ENCODE assay signal across 24 cellular contexts in the genomic region with DNA sequence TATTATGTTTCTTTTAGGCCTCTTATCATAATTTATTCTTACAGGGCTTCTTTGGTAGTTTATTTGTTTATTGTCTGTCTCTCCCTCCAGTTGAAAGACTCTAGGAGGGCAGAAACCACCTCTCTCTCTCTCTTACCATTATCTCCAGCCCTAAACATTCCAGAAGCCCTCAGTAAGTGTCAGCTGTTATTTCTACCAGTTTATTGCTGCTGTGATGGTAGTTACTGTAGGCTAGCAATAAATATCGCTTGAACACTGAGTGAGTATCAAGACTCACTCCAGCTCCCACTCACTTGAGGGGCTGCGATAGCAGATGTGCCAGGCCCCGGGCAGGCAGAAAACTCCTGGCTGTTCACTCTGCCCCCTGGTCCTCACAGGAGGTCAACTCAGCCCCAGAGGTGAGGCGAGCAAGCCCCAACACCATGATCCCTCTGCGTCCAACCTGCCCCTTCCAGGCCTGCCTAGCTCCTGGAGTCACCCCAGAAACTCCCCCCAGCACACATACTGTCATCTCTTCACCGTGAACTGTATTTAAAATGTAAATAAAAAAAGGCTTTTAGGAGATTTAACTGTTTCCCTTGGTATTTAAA.
DNase-seq lines count a peak whose midpoint lies in the region; ATAC-seq and TF ChIP-seq lines count a peak whose summit lies in the region.
"Had no signal": no experiment of that assay in that cellular context is flagged by ENCODE, and none has a peak within 500 bp of the region (broad histone marks: within the 10 kb centered on the region; RNA-seq: fewer than 3 reads in every experiment).

No MANE protein-coding gene starts in this region.

- H2AK5ac ChIP-seq in mesenchymal stem cell (ENCODE audit: low read length, severe bottlenecking) (peak overlapping the region; percentile 58), trophoblast cell (ENCODE audit: low read length) (peak overlapping the region; percentile 25)

- ATAC-seq in Right ventricle myocardium inferior (no peak), lower lobe of right lung (no peak)
- ATAC-seq: HepG2, K562, Panc1 had no signal

- H3K36me3 ChIP-seq in left ventricle myocardium inferior, result no peaks in the 10 kb centered on the region
- H3K36me3 ChIP-seq in mesenchymal stem cell (ENCODE audit: control insufficient read depth in 1 of 2, insufficient read depth in 2 of 2, low read depth in 1 of 2, low read length in 2 of 2), result no peaks in the 10 kb centered on the region
- H3K36me3 ChIP-seq in trophoblast cell (ENCODE audit: control insufficient read depth in 1 of 2, insufficient read depth in 2 of 2, low read length in 2 of 2), result no peaks in the 10 kb centered on the region
- no peaks in the 10 kb centered on the region for H3K36me3 ChIP-seq in lower lobe of right lung
- H3K36me3 ChIP-seq in esophagus squamous epithelium, result no peaks in the 10 kb centered on the region
- H3K36me3 ChIP-seq: BLaER1, HAP-1, SJCRH30 had no signal

- no peaks in the 10 kb centered on the region for H3K27me3 ChIP-seq in left ventricle myocardium inferior (ENCODE audit: low read depth)
- peaks cover 0 to 5% of the 10 kb centered on the region in 2 experiments for H3K27me3 ChIP-seq in mesenchymal stem cell (ENCODE audit: control insufficient read depth in 1 of 2, insufficient read depth in 1 of 2, low read length in 2 of 2)
- H3K27me3 ChIP-seq in trophoblast cell (ENCODE audit: insufficient read depth, low read length), result no peaks in the 10 kb centered on the region
- H3K27me3 ChIP-seq in lower lobe of right lung (ENCODE audit: low read depth), result no peaks in the 10 kb centered on the region
- H3K27me3 ChIP-seq in esophagus squamous epithelium, result peaks cover 0 to 23% (median 0%) of the 10 kb centered on the region in 4 donors
- H3K27me3 ChIP-seq: SJCRH30 had no signal

- no peak overlapping the region for H4K12ac ChIP-seq in trophoblast cell (ENCODE audit: low read depth, low read length)

- no peak overlapping the region for H2BK12ac ChIP-seq in mesenchymal stem cell (ENCODE audit: low read length in 2 of 2)
- peak overlapping the region; percentile 50 for H2BK12ac ChIP-seq in trophoblast cell (ENCODE audit: low read length)

- H4K91ac ChIP-seq in mesenchymal stem cell (ENCODE audit: low read length) (no peak overlapping the region), trophoblast cell (ENCODE audit: low read depth, low read length) (peak overlapping the region; percentile 65)

- H3K4me3 ChIP-seq in left ventricle myocardium inferior (no peak overlapping the region), mesenchymal stem cell (ENCODE audit: insufficient read depth in 1 of 2, low read depth in 1 of 2, low read length in 2 of 2) (no peak overlapping the region), trophoblast cell (ENCODE audit: low read depth, low read length) (no peak overlapping the region), lower lobe of right lung (no peak overlapping the region), esophagus squamous epithelium (no peak overlapping the region)
- H3K4me3 ChIP-seq: BLaER1, GM23248, HAP-1, K562, SJCRH30 had no signal

- H2AFZ ChIP-seq in mesenchymal stem cell (ENCODE audit: low read depth, low read length) (no peak overlapping the region), trophoblast cell (ENCODE audit: insufficient read depth, low read length, poor library complexity) (no peak overlapping the region)
- H2AFZ ChIP-seq: GM23248 had no signal

- intact Hi-C loops in left ventricle myocardium inferior (cut with micrococcal nuclease), result no loop called here
- intact Hi-C loops in Right ventricle myocardium inferior (cut with DNase I), result no loop called here
- intact Hi-C loops in lower lobe of right lung (cut with DNase I), result no loop called here
- intact Hi-C loops in esophagus squamous epithelium (cut with DNase I), result no loop called here

- no peak for TF ChIP-seq POLR2A in esophagus squamous epithelium (IDR thresholded peaks at IDR 0.05)

- no peak overlapping the region for H4K8ac ChIP-seq in mesenchymal stem cell (ENCODE audit: low read length)
- no peak overlapping the region for H4K8ac ChIP-seq in trophoblast cell (ENCODE audit: low read depth, low read length)

- H2BK15ac ChIP-seq in mesenchymal stem cell (ENCODE audit: low read depth, poor library complexity, severe bottlenecking), result no peak overlapping the region

- no peaks in the 10 kb centered on the region for H3K79me2 ChIP-seq in trophoblast cell (ENCODE audit: control insufficient read depth, insufficient read depth, low read length, poor library complexity)

- TF ChIP-seq CTCF in left ventricle myocardium inferior (IDR thresholded peaks at IDR 0.05; ENCODE audit: borderline replicate concordance), result no peak
- no peak for TF ChIP-seq CTCF in lower lobe of right lung (IDR thresholded peaks at IDR 0.05)
- no peak for TF ChIP-seq CTCF in esophagus squamous epithelium (IDR thresholded peaks at IDR 0.05)

- H3K79me1 ChIP-seq in mesenchymal stem cell (replicated peaks; ENCODE audit: low read length, poor library complexity, severe bottlenecking), result no peaks in the 10 kb centered on the region
- H3K79me1 ChIP-seq in trophoblast cell (ENCODE audit: low read length), result peaks cover 15% of the 10 kb centered on the region

- no peak overlapping the region for H3K18ac ChIP-seq in mesenchymal stem cell (ENCODE audit: low read depth in 1 of 2, low read length in 2 of 2)
- H3K18ac ChIP-seq in trophoblast cell (ENCODE audit: low read length), result no peak overlapping the region

- H2BK120ac ChIP-seq in mesenchymal stem cell (ENCODE audit: low read depth, low read length) (no peak overlapping the region), trophoblast cell (ENCODE audit: insufficient read depth, low read length, poor library complexity) (peak overlapping the region; percentile 24)

- H3K27ac ChIP-seq in left ventricle myocardium inferior (replicated peaks), result peak overlapping the region; percentile 27
- H3K27ac ChIP-seq in mesenchymal stem cell (ENCODE audit: low read length, poor library complexity, severe bottlenecking), result no peak overlapping the region
- H3K27ac ChIP-seq in trophoblast cell (ENCODE audit: low read depth, low read length), result no peak overlapping the region
- no peak overlapping the region for H3K27ac ChIP-seq in lower lobe of right lung
- H3K27ac ChIP-seq in esophagus squamous epithelium, result no peak overlapping the region
- H3K27ac ChIP-seq: 22Rv1, BLaER1, GM23248, HL-60, SJCRH30 had no signal

- no peak overlapping the region for H3K23ac ChIP-seq in mesenchymal stem cell (ENCODE audit: low read length in 2 of 2)
- no peak overlapping the region for H3K23ac ChIP-seq in trophoblast cell (ENCODE audit: low read length)

- H3K14ac ChIP-seq in mesenchymal stem cell (ENCODE audit: low read length in 2 of 2), result no peak overlapping the region
- peak overlapping the region; percentile 18 for H3K14ac ChIP-seq in trophoblast cell (ENCODE audit: low read length)

- DNase-seq in left ventricle myocardium inferior (no peak), Right ventricle myocardium inferior (ENCODE audit: missing footprints) (no peak), mesenchymal stem cell (peak; percentile 52), trophoblast cell (no peak), kidney tubule cell (ENCODE audit: low spot score) (no peak), NCI-H510A treated with DMSO at 0.1 percent for 48 hours (lab: John Stamatoyannopoulos, UW) (no peak), lower lobe of right lung (no peak), esophagus squamous epithelium (lab: John Stamatoyannopoulos, UW) (no peak)
- DNase-seq: ACHN; CD4-positive, alpha-beta T cell; DND-41; GM23248; MM.1S; NCI-H1048; NCI-H1436 treated with DMSO at 0.1 percent for 48 hours; NCI-H1930; SJCRH30 had no signal

- 79% methylated on average over 5 of the region's 6 CpGs for WGBS in mesenchymal stem cell
- no CpG with 5 or more reads among the region's 6 CpGs for WGBS in trophoblast cell (ENCODE audit: extremely low coverage, insufficient coverage, insufficient read length)
- 83 to 89% methylated on average over 5 to 6 of the region's 6 CpGs for WGBS in esophagus squamous epithelium, 2 donors

- H3K4ac ChIP-seq in mesenchymal stem cell (ENCODE audit: low read depth in 1 of 2, low read length in 2 of 2) (no peak overlapping the region), trophoblast cell (ENCODE audit: low read depth, low read length) (no peak overlapping the region)

- H2BK5ac ChIP-seq in mesenchymal stem cell (ENCODE audit: low read depth, low read length, poor library complexity, severe bottlenecking) (no peak overlapping the region), trophoblast cell (ENCODE audit: low read depth, low read length, poor library complexity) (no peak overlapping the region)

- H3K9ac ChIP-seq in mesenchymal stem cell (ENCODE audit: low read length) (no peak overlapping the region), trophoblast cell (ENCODE audit: low read length) (no peak overlapping the region)
- H3K9ac ChIP-seq: BLaER1, GM23248 had no signal

- H3K4me2 ChIP-seq in mesenchymal stem cell (ENCODE audit: low read length, poor library complexity, severe bottlenecking), result no peak overlapping the region
- no peak overlapping the region for H3K4me2 ChIP-seq in trophoblast cell (ENCODE audit: low read length)
- H3K4me2 ChIP-seq: BLaER1 had no signal

- no peaks in the 10 kb centered on the region for H3K9me3 ChIP-seq in left ventricle myocardium inferior (replicated peaks)
- H3K9me3 ChIP-seq in mesenchymal stem cell (ENCODE audit: control insufficient read depth, low read length), result no peaks in the 10 kb centered on the region
- H3K9me3 ChIP-seq in trophoblast cell (ENCODE audit: insufficient read depth, low read depth, low read length), result peaks cover 4% of the 10 kb centered on the region
- H3K9me3 ChIP-seq in lower lobe of right lung, result no peaks in the 10 kb centered on the region
- no peaks in the 10 kb centered on the region for H3K9me3 ChIP-seq in esophagus squamous epithelium
- H3K9me3 ChIP-seq: BLaER1, HAP-1, SJCRH30 had no signal

- H3K4me1 ChIP-seq in left ventricle myocardium inferior, result peaks cover 47% of the 10 kb centered on the region
- H3K4me1 ChIP-seq in mesenchymal stem cell (ENCODE audit: control insufficient read depth, insufficient read depth, low read depth, low read length), result peaks cover 40% of the 10 kb centered on the region
- peaks cover 14 to 27% of the 10 kb centered on the region in 2 experiments for H3K4me1 ChIP-seq in trophoblast cell (ENCODE audit: control insufficient read depth in 1 of 2, insufficient read depth in 2 of 2, low read length in 2 of 2)
- H3K4me1 ChIP-seq in lower lobe of right lung, result peaks cover 20% of the 10 kb centered on the region
- peaks cover 0 to 23% (median 5%) of the 10 kb centered on the region in 3 donors for H3K4me1 ChIP-seq in esophagus squamous epithelium
- H3K4me1 ChIP-seq: HAP-1 had no signal
